In genomic region chr20:19423097-19423891, GRCh38 we compare ENCODE assay signal across 17 cellular contexts.
DNase-seq lines count a peak whose midpoint lies in the region; ATAC-seq and TF ChIP-seq lines count a peak whose summit lies in the region.
"Had no signal": no experiment of that assay in that cellular context is flagged by ENCODE, and none has a peak within 500 bp of the region (broad histone marks: within the 10 kb centered on the region; RNA-seq: fewer than 3 reads in every experiment).

No MANE protein-coding gene starts in this region.

- peak; percentile 30 for DNase-seq in ELF-1 (ENCODE audit: low read depth, low spot score)
- DNase-seq in IMR-90, result no peak
- peak; percentile 75 for DNase-seq in esophagus muscularis mucosa (ENCODE audit: extremely low spot score)
- no peak for DNase-seq in neuronal stem cell (ENCODE audit: low spot score)
- DNase-seq in activated naive CD4-positive, alpha-beta T cell treated with anti-CD3 and anti-CD28 coated beads, Interleukin-2, amount 50 U/mL, for 16 hours, result no peak
- DNase-seq in NCI-H1105 treated with DMSO at 0.1 percent for 48 hours (lab: John Stamatoyannopoulos, UW), result no peak
- DNase-seq in activated CD4-positive, alpha-beta T cell treated with anti-CD3 and anti-CD28 coated beads for 48 hours, result no peak
- DNase-seq in colonic mucosa, result no peak
- DNase-seq: DMS79, HFFc6, NCI-H1105, NCI-H1694, NCI-H2081 treated with DMSO at 0.1 percent for 48 hours, NCI-H510A treated with DMSO at 0.1 percent for 48 hours, NCI-H82 had no signal

- H3K14ac ChIP-seq in IMR-90 (replicated peaks; ENCODE audit: low read depth, low read length), result no peak overlapping the region
- no peak overlapping the region for H3K14ac ChIP-seq in neuronal stem cell (ENCODE audit: low read length)

- H2BK12ac ChIP-seq in neuronal stem cell (ENCODE audit: low read length), result peak overlapping the region; percentile 65

- H3K27me3 ChIP-seq in IMR-90 (ENCODE audit: control insufficient read depth, insufficient read depth, low read length), result no peaks in the 10 kb centered on the region
- H3K27me3 ChIP-seq in esophagus muscularis mucosa, result no peaks in the 10 kb centered on the region
- peaks cover 0 to 2% (median 0%) of the 10 kb centered on the region in 3 experiments for H3K27me3 ChIP-seq in neuronal stem cell (ENCODE audit: control insufficient read depth in 3 of 3, insufficient read depth in 3 of 3, low read depth in 1 of 3, low read length in 3 of 3)
- H3K27me3 ChIP-seq in colonic mucosa, result no peaks in the 10 kb centered on the region

- no peak overlapping the region for H3K4me3 ChIP-seq in IMR-90 (ENCODE audit: insufficient read depth, low read depth, low read length)
- no peak overlapping the region for H3K4me3 ChIP-seq in esophagus muscularis mucosa
- H3K4me3 ChIP-seq in neuronal stem cell (ENCODE audit: low read length in 2 of 2), result no peak overlapping the region
- no peak overlapping the region for H3K4me3 ChIP-seq in colonic mucosa

- H2BK15ac ChIP-seq in IMR-90 (ENCODE audit: low read depth, low read length) (no peak overlapping the region), neuronal stem cell (ENCODE audit: low read length) (no peak overlapping the region)

- no TSS peak for BruUV-seq in IMR-90 (replicated peaks; lab: Mats Ljungman, UMichigan)

- H3K36me3 ChIP-seq in IMR-90 (ENCODE audit: control insufficient read depth, insufficient read depth, low read length) (no peaks in the 10 kb centered on the region), esophagus muscularis mucosa (no peaks in the 10 kb centered on the region), neuronal stem cell (replicated peaks in 1 of 2; ENCODE audit: control insufficient read depth in 2 of 2, insufficient read depth in 2 of 2, low read length in 2 of 2) (no peaks in the 10 kb centered on the region), colonic mucosa (no peaks in the 10 kb centered on the region)

- no peak for ATAC-seq in IMR-90 (ENCODE audit: low read depth)

- no peak overlapping the region for H4K8ac ChIP-seq in IMR-90 (ENCODE audit: low read depth in 2 of 2, low read length in 2 of 2)
- H4K8ac ChIP-seq in neuronal stem cell (ENCODE audit: low read depth, low read length), result no peak overlapping the region

- no peak overlapping the region for H2AK5ac ChIP-seq in IMR-90 (ENCODE audit: low read depth, low read length)
- H2AK5ac ChIP-seq in neuronal stem cell (ENCODE audit: low read depth, low read length), result no peak overlapping the region

- H3K18ac ChIP-seq in IMR-90 (ENCODE audit: low read depth, low read length) (no peak overlapping the region), neuronal stem cell (ENCODE audit: low read length) (peak overlapping the region; percentile 54)

- no peaks in the 10 kb centered on the region for H4K20me1 ChIP-seq in IMR-90 (ENCODE audit: insufficient read depth, low read length)

- no peak overlapping the region for H4K5ac ChIP-seq in IMR-90 (ENCODE audit: low read depth, low read length)

- H2BK5ac ChIP-seq in IMR-90 (ENCODE audit: low read depth, low read length, poor library complexity, severe bottlenecking) (no peak overlapping the region), neuronal stem cell (ENCODE audit: low read length) (no peak overlapping the region)

- H3K23ac ChIP-seq in IMR-90 (ENCODE audit: low read depth, low read length) (no peak overlapping the region), neuronal stem cell (ENCODE audit: low read depth, low read length, poor library complexity) (no peak overlapping the region)

- no peak overlapping the region for H2BK20ac ChIP-seq in IMR-90 (ENCODE audit: low read depth, low read length)

- H4K91ac ChIP-seq in IMR-90 (ENCODE audit: insufficient read depth, low read depth, low read length) (no peak overlapping the region), neuronal stem cell (ENCODE audit: low read depth, low read length, poor library complexity) (no peak overlapping the region)

- H3K27ac ChIP-seq in IMR-90 (ENCODE audit: insufficient read depth, low read length), result no peak overlapping the region
- no peak overlapping the region for H3K27ac ChIP-seq in esophagus muscularis mucosa (replicated peaks in 1 of 4)
- no peak overlapping the region for H3K27ac ChIP-seq in neuronal stem cell (replicated peaks; ENCODE audit: low read length)
- H3K27ac ChIP-seq in colonic mucosa, result no peak overlapping the region
- H3K27ac ChIP-seq: C4-2B, HL-60 had no signal

- TF ChIP-seq POLR2A in IMR-90 (IDR thresholded peaks at IDR 0.05; ENCODE audit: low read depth, low read length) (no peak), esophagus muscularis mucosa (IDR thresholded peaks at IDR 0.05; ENCODE audit: low read depth) (no peak)

- 54% methylated on average over 4 of the region's 9 CpGs; no CpG with 5 or more reads in 1 of the 2 experiments for WGBS in IMR-90 (ENCODE audit: extremely low coverage in 2 of 2, insufficient read length in 1 of 2), 2 experiments
- WGBS in esophagus muscularis mucosa, result 82% methylated on average over 9 of the region's 9 CpGs
- WGBS in neuronal stem cell (ENCODE audit: extremely low coverage in 2 of 2, insufficient read length in 2 of 2, insufficient replicate concordance in 1 of 2), 2 donors, result no CpG with 5 or more reads among the region's 9 CpGs

- no peak overlapping the region for H3K56ac ChIP-seq in IMR-90 (ENCODE audit: extremely low read depth, insufficient read depth, low read length)

- no peaks in the 10 kb centered on the region for H3K4me1 ChIP-seq in IMR-90 (ENCODE audit: control insufficient read depth, insufficient read depth, low read length)
- H3K4me1 ChIP-seq in esophagus muscularis mucosa, result peaks cover 0 to 18% (median 15%) of the 10 kb centered on the region in 4 donors
- peaks cover 0 to 10% of the 10 kb centered on the region in 2 donors for H3K4me1 ChIP-seq in neuronal stem cell (ENCODE audit: control insufficient read depth in 2 of 2, insufficient read depth in 1 of 2, low read depth in 1 of 2, low read length in 2 of 2)
- no peaks in the 10 kb centered on the region for H3K4me1 ChIP-seq in colonic mucosa

- intact Hi-C loops in IMR-90 (cut with micrococcal nuclease) (no loop called here), esophagus muscularis mucosa (cut with DNase I) (no loop called here), colonic mucosa (cut with DNase I) (no loop called here)

- H3K79me1 ChIP-seq in IMR-90 (ENCODE audit: low read depth in 1 of 2, low read length in 2 of 2) (no peaks in the 10 kb centered on the region), neuronal stem cell (ENCODE audit: low read depth, low read length) (peaks cover 2% of the 10 kb centered on the region)

- H3K4me2 ChIP-seq in IMR-90 (ENCODE audit: low read depth, low read length) (no peak overlapping the region), neuronal stem cell (ENCODE audit: insufficient read depth, low read length, poor library complexity, severe bottlenecking) (no peak overlapping the region)

- no peak overlapping the region for H3K9ac ChIP-seq in IMR-90 (ENCODE audit: low read depth, low read length)
- no peak overlapping the region for H3K9ac ChIP-seq in neuronal stem cell (ENCODE audit: low read depth, low read length, poor library complexity)
- H3K9ac ChIP-seq in colonic mucosa (ENCODE audit: low read depth in 2 of 2, low read length in 2 of 2), result no peak overlapping the region

- dilution Hi-C loops in IMR-90 (cut with HindIII; ENCODE audit: low sequenced_read_pairs, unreplicated experiment), result no loop called here

- H3K4ac ChIP-seq in IMR-90 (ENCODE audit: low read depth, low read length) (no peak overlapping the region), neuronal stem cell (ENCODE audit: low read length) (no peak overlapping the region)

- H3K9me1 ChIP-seq in IMR-90 (ENCODE audit: insufficient read depth, low read length), result no peaks in the 10 kb centered on the region

- H2AFZ ChIP-seq in IMR-90 (replicated peaks; ENCODE audit: low read length, poor library complexity) (peak overlapping the region; percentile 43), neuronal stem cell (ENCODE audit: low read length) (no peak overlapping the region)

- POLR2A ChIA-PET in IMR-90 (lab: Charles Lee; ENCODE audit: unreplicated experiment), result no interaction called here

- TF ChIP-seq EP300 in esophagus muscularis mucosa (IDR thresholded peaks at IDR 0.05), result no peak

- CTCF ChIA-PET in IMR-90 (lab: Yijun Ruan, JAX), result no interaction called here

- no peak overlapping the region for H2AK9ac ChIP-seq in IMR-90 (replicated peaks; ENCODE audit: low read depth, low read length, poor library complexity)

- TF ChIP-seq RAD21 in IMR-90 (IDR thresholded peaks at IDR 0.05; ENCODE audit: low read length), result no peak

- in situ Hi-C loops in IMR-90 (cut with MboI; ENCODE audit: low sequenced_read_pairs), result no loop called here

- H2BK120ac ChIP-seq in IMR-90 (ENCODE audit: low read depth, low read length) (no peak overlapping the region), neuronal stem cell (ENCODE audit: low read depth, low read length) (no peak overlapping the region)

- no peaks in the 10 kb centered on the region for H3K9me3 ChIP-seq in IMR-90 (ENCODE audit: control insufficient read depth, insufficient read depth, low read length)
- H3K9me3 ChIP-seq in esophagus muscularis mucosa, result no peaks in the 10 kb centered on the region
- H3K9me3 ChIP-seq in neuronal stem cell (replicated peaks in 1 of 2; ENCODE audit: control insufficient read depth in 2 of 2, insufficient read depth in 1 of 2, low read depth in 1 of 2, low read length in 2 of 2), result peaks cover 0 to 2% of the 10 kb centered on the region in 2 donors
- no peaks in the 10 kb centered on the region for H3K9me3 ChIP-seq in colonic mucosa

- no peak for TF ChIP-seq CTCF in IMR-90 (conservative IDR thresholded peaks at IDR 0.05; ENCODE audit: low read depth, low read length)
- no peak for TF ChIP-seq CTCF in esophagus muscularis mucosa (IDR thresholded peaks at IDR 0.05)
- no peak for TF ChIP-seq CTCF in colonic mucosa (IDR thresholded peaks at IDR 0.05)

TF ChIP-seq in IMR-90, 13 proteins besides CTCF, POLR2A, EP300 and RAD21 (continues in another document):
- TF ChIP-seq CHD1 (IDR thresholded peaks at IDR 0.05; ENCODE audit: low read depth, low read length) (no peak), RCOR1 (IDR thresholded peaks at IDR 0.05; ENCODE audit: insufficient replicate concordance, low read length) (no peak), MAZ (IDR thresholded peaks at IDR 0.05; ENCODE audit: borderline replicate concordance, low read depth, low read length) (no peak), BHLHE40 (IDR thresholded peaks at IDR 0.05; ENCODE audit: low read depth, low read length) (no peak), ELK1 (IDR thresholded peaks at IDR 0.05; ENCODE audit: borderline replicate concordance, low read depth, low read length) (no peak), NFE2L2 (IDR thresholded peaks at IDR 0.05; ENCODE audit: low read depth, low read length) (no peak), MAFK (IDR thresholded peaks at IDR 0.05; ENCODE audit: low read depth, low read length) (no peak)

Comparison
In these comparisons a context has a peak if more than half of its experiments do, and no peak if none do; other contexts are left out.
1. DNase-seq: peak in ELF-1 (single experiment) and esophagus muscularis mucosa (single experiment); none in IMR-90 (single experiment), neuronal stem cell (single experiment), activated naive CD4-positive, alpha-beta T cell treated with anti-CD3 and anti-CD28 coated beads, Interleukin-2, amount 50 U/mL, for 16 hours (single experiment), NCI-H1105 treated with DMSO at 0.1 percent for 48 hours (single experiment), activated CD4-positive, alpha-beta T cell treated with anti-CD3 and anti-CD28 coated beads for 48 hours (single experiment) and colonic mucosa (single experiment).